ENCODE assay signal across 8 cellular contexts in the genomic region with DNA sequence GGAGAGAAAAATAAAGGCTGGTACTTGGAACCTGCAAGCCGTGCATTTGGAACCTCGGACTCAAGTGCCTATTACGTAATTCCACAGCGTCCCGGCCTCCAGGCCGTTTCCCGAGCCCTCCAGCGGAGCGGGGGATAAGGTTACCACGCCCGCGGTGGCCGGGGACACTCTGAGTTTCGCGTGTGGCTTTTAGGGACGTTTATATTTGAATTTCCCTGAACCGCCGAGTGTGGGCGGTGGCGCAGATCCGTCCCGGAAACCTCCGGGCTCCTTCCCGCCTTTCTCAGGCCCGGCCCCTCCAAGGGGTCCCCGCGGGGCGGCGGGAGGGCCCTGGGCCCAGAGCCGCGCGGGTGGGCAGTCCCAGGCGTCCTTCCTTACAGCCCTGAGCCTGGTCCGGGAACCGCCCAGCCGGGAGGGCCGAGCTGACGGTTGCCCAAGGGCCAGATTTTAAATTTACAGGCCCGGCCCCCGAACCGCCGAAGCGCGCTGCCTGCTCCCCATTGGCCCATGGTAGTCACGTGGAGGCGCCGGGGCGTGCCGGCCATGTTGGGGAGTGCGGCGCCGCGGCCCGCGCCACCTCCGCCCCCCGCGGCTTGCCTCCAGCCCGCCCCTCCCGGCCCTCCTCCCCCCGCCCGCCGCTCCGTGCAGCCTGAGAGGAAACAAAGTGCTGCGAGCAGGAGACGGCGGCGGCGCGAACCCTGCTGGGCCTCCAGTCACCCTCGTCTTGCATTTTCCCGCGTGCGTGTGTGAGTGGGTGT. TPM values are rescaled to one million over a fixed set of nuclear protein-coding genes. Genes with fewer than 3 reads are reported as not detected.
DNase-seq lines count a peak whose midpoint lies in the region; ATAC-seq lines count a peak whose summit lies in the region.

A gene with protein sequence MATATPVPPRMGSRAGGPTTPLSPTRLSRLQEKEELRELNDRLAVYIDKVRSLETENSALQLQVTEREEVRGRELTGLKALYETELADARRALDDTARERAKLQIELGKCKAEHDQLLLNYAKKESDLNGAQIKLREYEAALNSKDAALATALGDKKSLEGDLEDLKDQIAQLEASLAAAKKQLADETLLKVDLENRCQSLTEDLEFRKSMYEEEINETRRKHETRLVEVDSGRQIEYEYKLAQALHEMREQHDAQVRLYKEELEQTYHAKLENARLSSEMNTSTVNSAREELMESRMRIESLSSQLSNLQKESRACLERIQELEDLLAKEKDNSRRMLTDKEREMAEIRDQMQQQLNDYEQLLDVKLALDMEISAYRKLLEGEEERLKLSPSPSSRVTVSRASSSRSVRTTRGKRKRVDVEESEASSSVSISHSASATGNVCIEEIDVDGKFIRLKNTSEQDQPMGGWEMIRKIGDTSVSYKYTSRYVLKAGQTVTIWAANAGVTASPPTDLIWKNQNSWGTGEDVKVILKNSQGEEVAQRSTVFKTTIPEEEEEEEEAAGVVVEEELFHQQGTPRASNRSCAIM (plus strand): TSS at position 638 of the 758 bp plus-strand sequence. CDS start 373 bp downstream, outside the sequence.

- peak; percentile 55 for ATAC-seq in GM21367 (IDR thresholded peaks at IDR 0.05; ENCODE audit: unreplicated experiment)

- peak; percentile 54 for DNase-seq in COLO829 (ENCODE audit: low spot score)
- peak; percentile 99 for DNase-seq in HT1080 (ENCODE audit: low read depth)
- peak; percentile 98 to 100 for DNase-seq in NOMO-1 (lab: John Stamatoyannopoulos, UW; ENCODE audit: unreplicated experiment in 2 of 2)
- DNase-seq in activated CD8-positive, alpha-beta memory T cell treated with anti-CD3 and anti-CD28 coated beads for 24 hours = peak; percentile 98
- DNase-seq in effector CD4-positive, alpha-beta T cell = peak; percentile 90
- DNase-seq in lung microvascular endothelial cell (ENCODE audit: low read depth in 2 of 2) = peak; percentile 95
- DNase-seq in stimulated activated CD4-positive, alpha-beta T cell treated with anti-CD3 and anti-CD28 coated beads, TNF-alpha, amount 100 ng/mL, for 4 hours (ENCODE audit: low read depth in 3 of 3) = peak; percentile 87 to 91 (median 90)

RNA-seq across cellular contexts. Expression of the gene that starts here (rescaled TPM):
- total RNA-seq in HT1080 (2014; rRNA removed; shearing (Covaris generic)) = 91.0 and 129 TPM in 2 replicates
- polyA plus RNA-seq in HT1080 (2015; cell fraction: cytosol; rRNA removed) = 85.9 and 93.6 TPM in 2 replicates
- 162 and 170 TPM in 2 replicates for polyA plus RNA-seq in HT1080 (2015; cell fraction: nucleus; rRNA removed)
- 13.3 and 32.0 TPM in 2 replicates for total RNA-seq in lung microvascular endothelial cell

Comparison
In these comparisons a context has a peak if more than half of its experiments do, and no peak if none do; other contexts are left out.
1. Peak in every context shown above with its lines: DNase-seq and ATAC-seq.